In genomic region chr2:38274286-38275276, GRCh38 we compare ENCODE assay signal across 8 cellular contexts.
DNase-seq lines count a peak whose midpoint lies in the region; ATAC-seq and TF ChIP-seq lines count a peak whose summit lies in the region.

No MANE protein-coding gene starts in this region.

- peak; percentile 7 for DNase-seq in stimulated activated CD4-positive, alpha-beta T cell treated with anti-CD3 and anti-CD28 coated beads, Interleukin-1b, Interleukin-23, amount 100 ng/mL, for 48 hours
- no peak for DNase-seq in stimulated activated CD4-positive, alpha-beta T cell treated with anti-CD3 and anti-CD28 coated beads, Interleukin-4, amount 100 ng/mL, for 4 hours
- DNase-seq in MM.1S (peak; percentile 81), RPMI7951 (ENCODE audit: low read depth) (peak; percentile 80), chondrocyte (ENCODE audit: low spot score) (no peak)

- H3K36me3 Mint-ChIP-seq in chondrocyte (ENCODE audit: low read depth), result peaks cover 5% of the 10 kb centered on the region

- H3K27me3 ChIP-seq in MM.1S (replicated peaks; ENCODE audit: insufficient read depth, low read length), result no peaks in the 10 kb centered on the region
- no peaks in the 10 kb centered on the region for H3K27me3 ChIP-seq in liver (ENCODE audit: control insufficient read depth in 4 of 4, insufficient read depth in 4 of 4, low read length in 3 of 4)

- H3K9me3 ChIP-seq in MM.1S (replicated peaks; ENCODE audit: insufficient read depth, low read length) (no peaks in the 10 kb centered on the region), liver (ENCODE audit: control insufficient read depth in 4 of 4, low read length in 3 of 4) (no peaks in the 10 kb centered on the region)

- no peak overlapping the region for H2AFZ ChIP-seq in MM.1S (ENCODE audit: low read length)

- TF ChIP-seq CTCF in MM.1S (IDR thresholded peaks at IDR 0.05; ENCODE audit: low read length) (peak; percentile 70), chondrocyte (IDR thresholded peaks at IDR 0.05) (peak; percentile 91), liver (IDR thresholded peaks at IDR 0.05; ENCODE audit: low read depth, low read length, missing input control) (peak; percentile 79)

- no peaks in the 10 kb centered on the region for H3K9me2 ChIP-seq in MM.1S (replicated peaks; ENCODE audit: insufficient read depth, low read length)

- peak overlapping the region; percentile 33; the same call in 1 of the 2 replicates for H3K4me2 ChIP-seq in MM.1S (ENCODE audit: low read depth, low read length)

- no peak overlapping the region for H3K9ac ChIP-seq in MM.1S (ENCODE audit: low read length)
- H3K9ac ChIP-seq in liver (ENCODE audit: low read depth in 1 of 2, low read length in 2 of 2), result no peak overlapping the region

- ATAC-seq in GM21619 (IDR thresholded peaks at IDR 0.05; ENCODE audit: unreplicated experiment), result no peak

- peak; percentile 97 to 98 for TF ChIP-seq RAD21 in liver (IDR thresholded peaks at IDR 0.05)

- H3K9me3 Mint-ChIP-seq in chondrocyte (ENCODE audit: low read depth), result peaks cover 5% of the 10 kb centered on the region

- H3K4me1 ChIP-seq in MM.1S (ENCODE audit: low read length), result 0 out of 2 replicates have a peak, but pooled peaks cover 6% of the 10 kb centered on the region
- H3K4me1 ChIP-seq in liver (ENCODE audit: control insufficient read depth in 4 of 4, insufficient read depth in 4 of 4, low read length in 3 of 4), result no peaks in the 10 kb centered on the region
- no peaks in the 10 kb centered on the region for H3K4me1 ChIP-seq in urinary bladder (ENCODE audit: insufficient read depth)

- H3K36me3 ChIP-seq in MM.1S (replicated peaks; ENCODE audit: insufficient read depth, low read length) (no peaks in the 10 kb centered on the region), liver (ENCODE audit: control insufficient read depth in 4 of 4, insufficient read depth in 3 of 4, low read depth in 1 of 4, low read length in 3 of 4) (no peaks in the 10 kb centered on the region), urinary bladder (ENCODE audit: insufficient read depth) (no peaks in the 10 kb centered on the region)

- H3F3A ChIP-seq in MM.1S (ENCODE audit: insufficient read depth, low read length), result no peaks in the 10 kb centered on the region

- H3K4me3 Mint-ChIP-seq in chondrocyte (ENCODE audit: unreplicated experiment), result no peak overlapping the region

- H4K20me1 ChIP-seq in MM.1S (ENCODE audit: insufficient read depth, low read length), result no peaks in the 10 kb centered on the region

- no peaks in the 10 kb centered on the region for H3K27me3 Mint-ChIP-seq in chondrocyte (ENCODE audit: low read depth)

- no peaks in the 10 kb centered on the region for H3K79me2 ChIP-seq in MM.1S (ENCODE audit: low read length)

- WGBS in liver, result 45% methylated on average over 7 of the region's 7 CpGs
- WGBS in urinary bladder, result 46% methylated on average over 7 of the region's 7 CpGs

- H3K27ac ChIP-seq in MM.1S (ENCODE audit: low read length) (no peak overlapping the region), liver (ENCODE audit: low read depth in 1 of 2, low read length in 2 of 2) (no peak overlapping the region), urinary bladder (ENCODE audit: low read depth) (peak overlapping the region; percentile 23)

- H3K4me3 ChIP-seq in MM.1S (ENCODE audit: low read length) (no peak overlapping the region), liver (ENCODE audit: low read depth in 1 of 3, low read length in 3 of 3) (no peak overlapping the region), urinary bladder (ENCODE audit: low read depth, low read length) (no peak overlapping the region)

- peak overlapping the region; percentile 88 for H3K27ac Mint-ChIP-seq in chondrocyte (ENCODE audit: unreplicated experiment)

- peaks cover 15% of the 10 kb centered on the region for H3K4me1 Mint-ChIP-seq in chondrocyte (ENCODE audit: low read depth)

TF ChIP-seq in liver, 16 proteins besides CTCF, POLR2A, EP300 and RAD21:
- no peak for TF ChIP-seq NR2F2 (IDR thresholded peaks at IDR 0.05)
- TF ChIP-seq JUND (IDR thresholded peaks at IDR 0.05), result no peak
TF ChIP-seq in liver: peak in this region for 0.

Comparison
In these comparisons a context has a peak if more than half of its experiments do, and no peak if none do; other contexts are left out.
1. DNase-seq: peak in stimulated activated CD4-positive, alpha-beta T cell treated with anti-CD3 and anti-CD28 coated beads, Interleukin-1b, Interleukin-23, amount 100 ng/mL, for 48 hours (single experiment), MM.1S (single experiment) and RPMI7951 (single experiment); none in stimulated activated CD4-positive, alpha-beta T cell treated with anti-CD3 and anti-CD28 coated beads, Interleukin-4, amount 100 ng/mL, for 4 hours (0 of 2) and chondrocyte (single experiment).
2. Peak in every context shown above with its lines, with median percentiles within 50 percentile points of each other: CTCF ChIP-seq.